Comparison of ENCODE assay signal across 17 cellular contexts in genomic region chr18:75926811-75927210, GRCh38.
"Had no signal": no experiment of that assay in that cellular context is flagged by ENCODE, and none has a peak within 500 bp of the region (broad histone marks: within the 10 kb centered on the region; RNA-seq: fewer than 3 reads in every experiment).

No MANE protein-coding gene starts in this region.

- H3K9me3 Mint-ChIP-seq: activated CD8-positive, alpha-beta T cell treated with anti-CD3 and anti-CD28 coated beads for 36 hours; memory B cell; T-cell had no signal

- DNase-seq: activated CD4-positive, alpha-beta T cell treated with anti-CD3 and anti-CD28 coated beads for 36 hours; activated CD8-positive, alpha-beta T cell treated with anti-CD3 and anti-CD28 coated beads for 36 hours; activated effector memory CD4-positive, alpha-beta T cell treated with Interleukin-2 at 50 U/mL for 16 hours; activated naive CD4-positive, alpha-beta T cell treated with anti-CD3 and anti-CD28 coated beads, Interleukin-2, amount 50 U/mL, for 16 hours; activated T-cell treated with anti-CD3 and anti-CD28 coated beads, Interleukin-2, amount 50 U/mL, for 48 hours; aorta; effector memory CD8-positive, alpha-beta T cell; gastrocnemius medialis; heart left ventricle; left ventricle myocardium inferior; occipital lobe; stimulated activated naive CD8-positive, alpha-beta T cell treated with anti-CD3 and anti-CD28 coated beads, Interleukin-15, Interleukin-2, amounts not matched to agents 100 U/mL and 50 U/mL, for 24 hours; substantia nigra; T-cell had no signal

- H3K27ac Mint-ChIP-seq: activated CD4-positive, alpha-beta T cell treated with anti-CD3 and anti-CD28 coated beads for 36 hours; activated CD8-positive, alpha-beta T cell treated with anti-CD3 and anti-CD28 coated beads for 36 hours; effector memory CD8-positive, alpha-beta T cell; memory B cell; T-cell; WTC11 had no signal

- H3K36me3 Mint-ChIP-seq: memory B cell, T-cell, WTC11 had no signal

- H3K4me3 ChIP-seq: gastrocnemius medialis, heart left ventricle, left ventricle myocardium inferior, tibial nerve had no signal

- H3K4me3 Mint-ChIP-seq: activated CD4-positive, alpha-beta T cell treated with anti-CD3 and anti-CD28 coated beads for 36 hours; activated CD8-positive, alpha-beta T cell treated with anti-CD3 and anti-CD28 coated beads for 36 hours; effector memory CD8-positive, alpha-beta T cell; memory B cell; T-cell; WTC11 had no signal

- H3K27me3 Mint-ChIP-seq: activated CD4-positive, alpha-beta T cell treated with anti-CD3 and anti-CD28 coated beads for 36 hours; activated CD8-positive, alpha-beta T cell treated with anti-CD3 and anti-CD28 coated beads for 36 hours; effector memory CD8-positive, alpha-beta T cell; memory B cell had no signal

- H3K4me1 Mint-ChIP-seq: activated CD4-positive, alpha-beta T cell treated with anti-CD3 and anti-CD28 coated beads for 36 hours; memory B cell; T-cell had no signal

- H3K36me3 ChIP-seq: gastrocnemius medialis, heart left ventricle, left ventricle myocardium inferior, tibial nerve had no signal

- H3K27me3 ChIP-seq: gastrocnemius medialis, heart left ventricle, tibial nerve had no signal
